8 cellular contexts compared by ENCODE assay signal in the genomic region with DNA sequence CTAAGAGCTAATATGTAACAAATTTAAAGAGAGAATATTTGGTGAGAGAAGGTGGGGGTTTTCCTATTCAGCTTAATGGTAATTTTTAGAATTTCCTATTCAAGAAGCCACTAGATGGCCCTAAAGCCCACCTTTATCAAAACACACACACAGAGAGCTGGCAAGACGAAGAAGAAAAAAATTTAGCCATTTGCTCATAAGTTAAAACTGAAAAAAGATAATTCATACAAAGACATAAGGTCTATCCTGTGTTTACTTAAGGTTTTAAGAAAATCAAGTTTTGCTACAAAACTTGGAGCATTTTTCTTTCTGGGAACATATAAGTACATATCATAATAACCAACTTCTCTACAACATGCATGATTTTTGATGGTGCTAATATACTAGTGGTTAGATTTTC. TPM values are rescaled to one million over a fixed set of nuclear protein-coding genes. Genes with fewer than 3 reads are reported as not detected.
A peak's percentile ranks its signal among the peaks of the same experiment; 100 is the strongest.
DNase-seq lines count a peak whose midpoint lies in the region; ATAC-seq and TF ChIP-seq lines count a peak whose summit lies in the region.

No MANE protein-coding gene starts in this region.

- peak; percentile 66 for DNase-seq in RKO (ENCODE audit: low spot score)
- no peak for DNase-seq in endodermal cell
- peak in 1 of 3 donors; percentile 36 for DNase-seq in mucosa of descending colon
- no peak for DNase-seq in H7

- no peaks in the 10 kb centered on the region for H3K9me3 Mint-ChIP-seq in endodermal cell

- 9% methylated on average over 1 of the region's 1 CpG; no CpG with 5 or more reads in 1 of the 2 experiments for WGBS in endodermal cell (ENCODE audit: insufficient coverage in 1 of 2, insufficient read length in 1 of 2), 2 experiments

- no peak overlapping the region for H3K4me3 Mint-ChIP-seq in endodermal cell

- ATAC-seq in HG03354 (IDR thresholded peaks at IDR 0.05; ENCODE audit: poor library complexity, severe bottlenecking, unreplicated experiment), result peak; percentile 55
- ATAC-seq in mucosa of descending colon, result peak; percentile 49
- no peak for ATAC-seq in HG03520 (IDR thresholded peaks at IDR 0.05; ENCODE audit: unreplicated experiment)
- ATAC-seq in GM21390 (IDR thresholded peaks at IDR 0.05; ENCODE audit: unreplicated experiment), result no peak

- TF ChIP-seq CTCF in DOHH2 (IDR thresholded peaks at IDR 0.05; ENCODE audit: low read depth, low read length, poor library complexity, severe bottlenecking) (peak; percentile 58), endodermal cell (conservative IDR thresholded peaks at IDR 0.05) (peak; percentile 83), mucosa of descending colon (IDR thresholded peaks at IDR 0.05) (no peak)

- H3K4me3 ChIP-seq in DOHH2 (ENCODE audit: low read length) (no peak overlapping the region), endodermal cell (ENCODE audit: low read length) (no peak overlapping the region), mucosa of descending colon (no peak overlapping the region), H7 (ENCODE audit: insufficient read depth, low read depth, low read length) (no peak overlapping the region)

- H3K36me3 ChIP-seq in DOHH2 (ENCODE audit: control insufficient read depth, low read length), result no peaks in the 10 kb centered on the region
- no peaks in the 10 kb centered on the region for H3K36me3 ChIP-seq in endodermal cell (ENCODE audit: control insufficient read depth, insufficient read depth, low read length)
- no peaks in the 10 kb centered on the region for H3K36me3 ChIP-seq in mucosa of descending colon (ENCODE audit: low read depth)
- no peaks in the 10 kb centered on the region for H3K36me3 ChIP-seq in H7 (replicated peaks; ENCODE audit: control insufficient read depth, insufficient read depth, low read length)

- peaks cover 24% of the 10 kb centered on the region for H3K4me1 Mint-ChIP-seq in endodermal cell

- H3K4me1 ChIP-seq in DOHH2 (ENCODE audit: control insufficient read depth, low read length), result no peaks in the 10 kb centered on the region
- H3K4me1 ChIP-seq in endodermal cell (ENCODE audit: control insufficient read depth, insufficient read depth, low read length), result no peaks in the 10 kb centered on the region
- H3K4me1 ChIP-seq in mucosa of descending colon (ENCODE audit: low read depth), result no peaks in the 10 kb centered on the region

- H3K4me2 ChIP-seq in DOHH2 (ENCODE audit: low read length), result no peak overlapping the region

- H3K36me3 Mint-ChIP-seq in endodermal cell (ENCODE audit: low read depth), result no peaks in the 10 kb centered on the region

- no peaks in the 10 kb centered on the region for H3K79me2 ChIP-seq in DOHH2 (ENCODE audit: control insufficient read depth, low read length)

- H3F3A ChIP-seq in DOHH2 (ENCODE audit: control insufficient read depth, insufficient read depth), result no peaks in the 10 kb centered on the region

- H3K27ac ChIP-seq in DOHH2 (ENCODE audit: low read depth, low read length) (no peak overlapping the region), endodermal cell (ENCODE audit: low read depth, low read length) (no peak overlapping the region)

- peaks cover 4% of the 10 kb centered on the region for H3K27me3 Mint-ChIP-seq in endodermal cell (ENCODE audit: insufficient read depth)

- H3K27me3 ChIP-seq in DOHH2 (ENCODE audit: control insufficient read depth, low read length) (peaks cover 28% of the 10 kb centered on the region), endodermal cell (ENCODE audit: control insufficient read depth, insufficient read depth, low read length, poor library complexity, severe bottlenecking) (no peaks in the 10 kb centered on the region), H7 (ENCODE audit: control insufficient read depth, insufficient read depth, low read length) (no peaks in the 10 kb centered on the region)

- H3K9me3 ChIP-seq in DOHH2 (ENCODE audit: control insufficient read depth, insufficient read depth, low read length) (no peaks in the 10 kb centered on the region), endodermal cell (ENCODE audit: control insufficient read depth, low read length) (no peaks in the 10 kb centered on the region), mucosa of descending colon (no peaks in the 10 kb centered on the region)

- H3K9ac ChIP-seq in endodermal cell (ENCODE audit: extremely low read depth, low read length, poor library complexity, severe bottlenecking), result no peak overlapping the region

- intact Hi-C loops in mucosa of descending colon (cut with DNase I, micrococcal nuclease), result loop anchor here in 1 of 2 donors (10.0 kb wide), 1 partner anchor 282 kb away; no protein-coding TSS in a partner anchor

- H4K20me1 ChIP-seq in DOHH2 (ENCODE audit: control insufficient read depth, insufficient read depth, low read depth, low read length), result no peaks in the 10 kb centered on the region

- H3K27ac Mint-ChIP-seq in endodermal cell, result no peak overlapping the region

- H3K9me2 ChIP-seq in DOHH2 (replicated peaks; ENCODE audit: control insufficient read depth, low read length), result no peaks in the 10 kb centered on the region

RNA-seq across cellular contexts. Expression of gene PCED1B, which starts 46.8 kb away (rescaled TPM):
- total RNA-seq in endodermal cell, result 1 to 10 TPM; 2.5 to 7.0 TPM
- polyA plus RNA-seq in endodermal cell (2013, experiment 1 of 2), result 2.7 TPM
- 2.0 TPM for polyA plus RNA-seq in endodermal cell (2013, experiment 2 of 2)
- total RNA-seq in mucosa of descending colon, result 1 to 10 TPM; 2.2 to 4.7 (median 2.9) TPM
- 4.8 and 5.8 TPM in 2 replicates for total RNA-seq in H7 (2014; rRNA removed; shearing (Covaris generic))

RNA-seq across cellular contexts. Expression of gene AMIGO2, which starts 47.1 kb away (rescaled TPM):
- total RNA-seq in endodermal cell (1 to 10 TPM; 6.4 to 7.8 TPM), mucosa of descending colon (10 to 100 TPM in 1 of 3 donors, 1 to 10 TPM in 2; 3.5 to 39.3 (median 4.8) TPM)
- polyA plus RNA-seq in endodermal cell (2013, experiment 1 of 2), result 10.4 TPM
- 10.8 TPM for polyA plus RNA-seq in endodermal cell (2013, experiment 2 of 2)
- 10.3 and 15.3 TPM in 2 replicates for total RNA-seq in H7 (2014; rRNA removed; shearing (Covaris generic))

Comparison
In these comparisons a context has a peak if more than half of its experiments do, and no peak if none do; other contexts are left out.
1. ATAC-seq: peak in HG03354 (single experiment) and mucosa of descending colon (single experiment); none in HG03520 (single experiment) and GM21390 (single experiment).